1 cellular context compared by ENCODE assay signal in genomic region chr6:27630727-27631613, GRCh38.
TF ChIP-seq lines count a peak whose summit lies in the region.

No MANE protein-coding gene starts in this region.

TF ChIP-seq in HepG2, 621 proteins besides CTCF, POLR2A, EP300 and RAD21 (continued from another document and continues in another):
- TF ChIP-seq PLSCR1 (CRISPR knock-in tag; IDR thresholded peaks at IDR 0.05; ENCODE audit: borderline replicate concordance) = no peak
- peak; percentile 96 for TF ChIP-seq TFDP1 (CRISPR knock-in tag; IDR thresholded peaks at IDR 0.05; ENCODE audit: borderline replicate concordance)
- peak; percentile 93; the same call in 1 of the 2 replicates for TF ChIP-seq NFATC3 (CRISPR knock-in tag; IDR thresholded peaks at IDR 0.05)
- 0 out of 2 replicates have a peak, but pooled peaks have one; percentile 33 for TF ChIP-seq ZNF691 (CRISPR knock-in tag; IDR thresholded peaks at IDR 0.05; ENCODE audit: borderline replicate concordance, low read depth)
- peak; percentile 74 for TF ChIP-seq ZBTB3 (CRISPR knock-in tag; IDR thresholded peaks at IDR 0.05; ENCODE audit: borderline replicate concordance, low read depth)
- TF ChIP-seq TEF (CRISPR knock-in tag; IDR thresholded peaks at IDR 0.05) = peak; percentile 92
- 0 out of 2 replicates have a peak, but pooled peaks have one; percentile 57 for TF ChIP-seq IRF1 (CRISPR knock-in tag; IDR thresholded peaks at IDR 0.05; ENCODE audit: low read depth)
- no peak; the same call in 1 of the 2 replicates for TF ChIP-seq EZH2 (conservative IDR thresholded peaks at IDR 0.05; ENCODE audit: low read depth, low read length)
- TF ChIP-seq ISL2 (CRISPR knock-in tag; IDR thresholded peaks at IDR 0.05) = no peak
- TF ChIP-seq ZNF616 (CRISPR knock-in tag; IDR thresholded peaks at IDR 0.05; ENCODE audit: low read depth) = peak; percentile 97
- no peak; a peak in 1 of 4 replicates for TF ChIP-seq NR2F1 (CRISPR knock-in tag; IDR thresholded peaks at IDR 0.05)
- TF ChIP-seq SETDB1 (CRISPR knock-in tag; IDR thresholded peaks at IDR 0.05; ENCODE audit: borderline replicate concordance) = no peak
- peak; percentile 72 for TF ChIP-seq HDAC2 (CRISPR knock-in tag; IDR thresholded peaks at IDR 0.05)
- TF ChIP-seq NFAT5 (CRISPR knock-in tag; IDR thresholded peaks at IDR 0.05) = peak; percentile 88; the same call in 1 of the 2 replicates
- TF ChIP-seq ZBTB1 (CRISPR knock-in tag; IDR thresholded peaks at IDR 0.05; ENCODE audit: borderline replicate concordance) = peak; percentile 90; the same call in 1 of the 2 replicates
- TF ChIP-seq NCOA5 (CRISPR knock-in tag; IDR thresholded peaks at IDR 0.05) = no peak
- 0 out of 2 replicates have a peak, but pooled peaks have one; percentile 24 for TF ChIP-seq HOMEZ (CRISPR knock-in tag; IDR thresholded peaks at IDR 0.05; ENCODE audit: low read depth)
- peak; percentile 99 for TF ChIP-seq ZNF607 (CRISPR knock-in tag; IDR thresholded peaks at IDR 0.05; ENCODE audit: borderline replicate concordance)
- no peak for TF ChIP-seq ZNF577 (CRISPR knock-in tag; IDR thresholded peaks at IDR 0.05; ENCODE audit: borderline replicate concordance, low read depth)
- TF ChIP-seq THAP8 (CRISPR knock-in tag; IDR thresholded peaks at IDR 0.05; ENCODE audit: borderline replicate concordance) = 0 out of 2 replicates have a peak, but pooled peaks have one; percentile 90
- TF ChIP-seq HMGXB3 (CRISPR knock-in tag; IDR thresholded peaks at IDR 0.05; ENCODE audit: borderline replicate concordance) = 0 out of 2 replicates have a peak, but pooled peaks have one; percentile 72
- peak; percentile 87; the same call in 1 of the 2 replicates for TF ChIP-seq ZBTB26 (CRISPR knock-in tag; IDR thresholded peaks at IDR 0.05; ENCODE audit: borderline replicate concordance)
- TF ChIP-seq KMT2A (CRISPR knock-in tag; IDR thresholded peaks at IDR 0.05) = peak; percentile 42; the same call in 1 of the 2 replicates
- no peak for TF ChIP-seq SYNCRIP (IDR thresholded peaks at IDR 0.05; ENCODE audit: insufficient read depth, low read depth, low read length)
- peak; percentile 93 for TF ChIP-seq NRL (CRISPR knock-in tag; IDR thresholded peaks at IDR 0.05; ENCODE audit: borderline replicate concordance)
- peak; percentile 51 for TF ChIP-seq ZNF263 (CRISPR knock-in tag; IDR thresholded peaks at IDR 0.05)
- peak; percentile 86 for TF ChIP-seq ZNF501 (CRISPR knock-in tag; IDR thresholded peaks at IDR 0.05)
- no peak for TF ChIP-seq ZNF674 (CRISPR knock-in tag; IDR thresholded peaks at IDR 0.05; ENCODE audit: low read depth)
- peak; percentile 75; the same call in 1 of the 2 replicates for TF ChIP-seq ZNF761 (CRISPR knock-in tag; conservative IDR thresholded peaks at IDR 0.05)
- peak; percentile 60; the same call in 1 of the 2 replicates for TF ChIP-seq ZNF552 (CRISPR knock-in tag; IDR thresholded peaks at IDR 0.05; ENCODE audit: borderline replicate concordance)
- TF ChIP-seq ZGPAT (CRISPR knock-in tag; IDR thresholded peaks at IDR 0.05) = peak; percentile 94
- TF ChIP-seq WIZ (CRISPR knock-in tag; IDR thresholded peaks at IDR 0.05) = peak; percentile 78; the same call in 1 of the 2 replicates
- peak; percentile 60 for TF ChIP-seq MED1 (CRISPR knock-in tag; IDR thresholded peaks at IDR 0.05)
- TF ChIP-seq TEAD2 (CRISPR knock-in tag; IDR thresholded peaks at IDR 0.05) = no peak
- peak; percentile 88; the same call in 1 of the 2 replicates for TF ChIP-seq RFXANK (CRISPR knock-in tag; IDR thresholded peaks at IDR 0.05)
- no peak for TF ChIP-seq ZNF672 (CRISPR knock-in tag; IDR thresholded peaks at IDR 0.05)
